ENCODE assay signal across 35 cellular contexts in the genomic region with DNA sequence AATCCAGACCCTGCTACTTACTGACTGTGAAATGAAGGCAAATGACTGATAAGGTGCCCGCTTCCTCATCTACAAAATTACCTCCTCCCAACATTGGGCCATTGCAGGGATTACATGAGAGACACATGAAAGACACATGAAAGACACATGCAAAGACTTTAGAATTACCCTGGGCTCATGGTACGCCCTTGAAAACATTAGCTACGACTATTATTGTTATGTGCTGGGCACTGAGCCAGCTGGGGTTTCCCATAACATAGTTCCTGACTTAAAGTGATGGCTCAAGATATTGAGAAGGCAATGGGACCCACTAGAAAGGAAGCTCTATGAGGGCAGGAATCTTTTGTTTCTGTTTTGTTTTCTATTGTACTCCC. TPM values are rescaled to one million over a fixed set of nuclear protein-coding genes. Genes with fewer than 3 reads are reported as not detected.
"Had no signal": no experiment of that assay in that cellular context is flagged by ENCODE, and none has a peak within 500 bp of the region (broad histone marks: within the 10 kb centered on the region; RNA-seq: fewer than 3 reads in every experiment).

No MANE protein-coding gene starts in this region.

- H3K4me1 ChIP-seq: ascending aorta, colonic mucosa, gastroesophageal sphincter, heart right ventricle had no signal

- H3K27ac ChIP-seq: ascending aorta, brain microvascular endothelial cell, colonic mucosa, epithelial cell of prostate, esophagus squamous epithelium, gastroesophageal sphincter, heart right ventricle, hepatocyte had no signal

- H3K9me3 ChIP-seq: ascending aorta, colonic mucosa, esophagus squamous epithelium had no signal

- H2AFZ ChIP-seq: hepatocyte had no signal

- DNase-seq: activated CD4-positive, alpha-beta memory T cell treated with anti-CD3 and anti-CD28 coated beads, Interleukin-2, amount 10 ng/mL, durations not matched to agents 7 days and 5 days; activated CD4-positive, alpha-beta T cell treated with anti-CD3 and anti-CD28 coated beads for 36 hours; activated CD4-positive, alpha-beta T cell treated with anti-CD3 and anti-CD28 coated beads, Interleukin-2, amount 10 ng/mL, durations not matched to agents 24 days and 14 days; activated CD4-positive, alpha-beta T cell treated with anti-CD3 and anti-CD28 coated beads, Interleukin-2, amount 50 U/mL, for 4 hours; activated CD4-positive, CD25-positive, alpha-beta regulatory T cell; activated CD4-positive, CD25-positive, alpha-beta regulatory T cell treated with anti-CD3 and anti-CD28 coated beads, Interleukin-2, amount 50 U/mL, for 72 hours; activated CD8-positive, alpha-beta memory T cell treated with anti-CD3 and anti-CD28 coated beads, Interleukin-2, amount 50 U/mL, for 48 hours; activated gamma-delta T cell; activated naive CD4-positive, alpha-beta T cell; activated naive CD4-positive, alpha-beta T cell treated with anti-CD3 and anti-CD28 coated beads, Interleukin-2, amount 10 ng/mL, durations not matched to agents 7 days and 5 days; activated naive CD8-positive, alpha-beta T cell treated with anti-CD3 and anti-CD28 coated beads, Interleukin-2, amount 10 ng/mL, durations not matched to agents 7 days and 5 days; activated T-cell treated with anti-CD3 and anti-CD28 coated beads for 4 hours; activated T-cell treated with anti-CD3 and anti-CD28 coated beads, Interleukin-2, amount 50 U/mL, for 24 hours; activated T-cell treated with anti-CD3 and anti-CD28 coated beads, Interleukin-2, amount 50 U/mL, for 72 hours; brain microvascular endothelial cell; caudate nucleus; colonic mucosa; effector CD8-positive, alpha-beta T cell; esophagus squamous epithelium; foreskin melanocyte; heart right ventricle; T-helper 17 cell; T1000 had no signal

- H3K36me3 ChIP-seq: ascending aorta, brain microvascular endothelial cell, colonic mucosa, esophagus squamous epithelium, gastroesophageal sphincter, heart right ventricle had no signal

- H3K4me1 Mint-ChIP-seq: activated CD4-positive, alpha-beta memory T cell treated with anti-CD3 and anti-CD28 coated beads, Interleukin-2, amount 10 ng/mL, durations not matched to agents 7 days and 5 days; activated CD4-positive, alpha-beta T cell treated with anti-CD3 and anti-CD28 coated beads, Interleukin-2, amount 10 ng/mL, durations not matched to agents 24 days and 14 days; activated naive CD4-positive, alpha-beta T cell treated with anti-CD3 and anti-CD28 coated beads, Interleukin-2, amount 10 ng/mL, durations not matched to agents 7 days and 5 days; activated naive CD8-positive, alpha-beta T cell treated with anti-CD3 and anti-CD28 coated beads, Interleukin-2, amount 10 ng/mL, durations not matched to agents 7 days and 5 days; T-helper 17 cell had no signal

- H3K4me2 ChIP-seq: hepatocyte had no signal

- H3K36me3 Mint-ChIP-seq: activated naive CD4-positive, alpha-beta T cell treated with anti-CD3 and anti-CD28 coated beads, Interleukin-2, amount 10 ng/mL, durations not matched to agents 7 days and 5 days; activated naive CD4-positive, alpha-beta T cell treated with anti-CD3 and anti-CD28 coated beads, Interleukin-2, amount 50 U/mL, for 72 hours; activated naive CD8-positive, alpha-beta T cell treated with anti-CD3 and anti-CD28 coated beads, Interleukin-2, amount 10 ng/mL, durations not matched to agents 7 days and 5 days had no signal

- H3K27me3 Mint-ChIP-seq: activated CD4-positive, alpha-beta T cell treated with anti-CD3 and anti-CD28 coated beads for 36 hours; activated CD4-positive, alpha-beta T cell treated with anti-CD3 and anti-CD28 coated beads, Interleukin-2, amount 10 ng/mL, durations not matched to agents 24 days and 14 days; activated T-cell treated with anti-CD3 and anti-CD28 coated beads, Interleukin-2, amount 50 U/mL, for 24 hours had no signal

- H3K9me3 Mint-ChIP-seq: activated CD4-positive, alpha-beta memory T cell treated with anti-CD3 and anti-CD28 coated beads, Interleukin-2, amount 10 ng/mL, durations not matched to agents 7 days and 5 days; activated CD4-positive, alpha-beta T cell treated with anti-CD3 and anti-CD28 coated beads, Interleukin-2, amount 10 ng/mL, durations not matched to agents 24 days and 14 days; activated naive CD4-positive, alpha-beta T cell treated with anti-CD3 and anti-CD28 coated beads, Interleukin-2, amount 10 ng/mL, durations not matched to agents 7 days and 5 days; activated naive CD8-positive, alpha-beta T cell treated with anti-CD3 and anti-CD28 coated beads, Interleukin-2, amount 10 ng/mL, durations not matched to agents 7 days and 5 days; activated T-cell treated with anti-CD3 and anti-CD28 coated beads, Interleukin-2, amount 50 U/mL, for 24 hours; T-helper 2 cell treated with Interferon-gamma antibody and Interleukin-4, amounts not matched to agents 5 μg/mL and 100 μg/mL, for 36 hours had no signal

- H3K4me3 Mint-ChIP-seq: activated CD4-positive, alpha-beta memory T cell treated with anti-CD3 and anti-CD28 coated beads, Interleukin-2, amount 10 ng/mL, durations not matched to agents 7 days and 5 days; activated CD4-positive, alpha-beta T cell treated with anti-CD3 and anti-CD28 coated beads for 36 hours; activated CD4-positive, alpha-beta T cell treated with anti-CD3 and anti-CD28 coated beads, Interleukin-2, amount 10 ng/mL, durations not matched to agents 24 days and 14 days; activated naive CD4-positive, alpha-beta T cell treated with anti-CD3 and anti-CD28 coated beads, Interleukin-2, amount 10 ng/mL, durations not matched to agents 7 days and 5 days; activated naive CD8-positive, alpha-beta T cell treated with anti-CD3 and anti-CD28 coated beads, Interleukin-2, amount 10 ng/mL, durations not matched to agents 7 days and 5 days; activated T-cell treated with anti-CD3 and anti-CD28 coated beads, Interleukin-2, amount 50 U/mL, for 24 hours; activated T-cell treated with anti-CD3 and anti-CD28 coated beads, Interleukin-2, amount 50 U/mL, for 72 hours; T-helper 17 cell; T-helper 2 cell treated with Interferon-gamma antibody and Interleukin-4, amounts not matched to agents 5 μg/mL and 100 μg/mL, for 36 hours had no signal

- H3K79me2 ChIP-seq: hepatocyte had no signal

- H3K4me3 ChIP-seq: ascending aorta, colonic mucosa, esophagus squamous epithelium, gastroesophageal sphincter, heart right ventricle, hepatocyte had no signal

- FAIRE-seq: endometrium, endothelial cell of umbilical vein had no signal

- ATAC-seq: activated CD4-positive, alpha-beta T cell treated with anti-CD3 and anti-CD28 coated beads for 36 hours; activated naive CD4-positive, alpha-beta T cell treated with anti-CD3 and anti-CD28 coated beads, Interleukin-2, amount 50 U/mL, for 72 hours; activated T-cell treated with anti-CD3 and anti-CD28 coated beads, Interleukin-2, amount 50 U/mL, for 72 hours; gastroesophageal sphincter; heart right ventricle; T-helper 17 cell had no signal

- H3K27ac Mint-ChIP-seq: activated CD4-positive, alpha-beta memory T cell treated with anti-CD3 and anti-CD28 coated beads, Interleukin-2, amount 10 ng/mL, durations not matched to agents 7 days and 5 days; activated CD4-positive, alpha-beta T cell treated with anti-CD3 and anti-CD28 coated beads for 36 hours; activated CD4-positive, alpha-beta T cell treated with anti-CD3 and anti-CD28 coated beads, Interleukin-2, amount 10 ng/mL, durations not matched to agents 24 days and 14 days; activated naive CD4-positive, alpha-beta T cell treated with anti-CD3 and anti-CD28 coated beads, Interleukin-2, amount 10 ng/mL, durations not matched to agents 7 days and 5 days; activated naive CD4-positive, alpha-beta T cell treated with anti-CD3 and anti-CD28 coated beads, Interleukin-2, amount 50 U/mL, for 72 hours; activated naive CD8-positive, alpha-beta T cell treated with anti-CD3 and anti-CD28 coated beads, Interleukin-2, amount 10 ng/mL, durations not matched to agents 7 days and 5 days; activated T-cell treated with anti-CD3 and anti-CD28 coated beads, Interleukin-2, amount 50 U/mL, for 24 hours; activated T-cell treated with anti-CD3 and anti-CD28 coated beads, Interleukin-2, amount 50 U/mL, for 72 hours; T-helper 17 cell; T-helper 2 cell treated with Interferon-gamma antibody and Interleukin-4, amounts not matched to agents 5 μg/mL and 100 μg/mL, for 36 hours had no signal

- H3K27me3 ChIP-seq: ascending aorta, brain microvascular endothelial cell, colonic mucosa, esophagus squamous epithelium, gastroesophageal sphincter, heart right ventricle, hepatocyte had no signal

RNA-seq across cellular contexts. Expression of a gene that starts 43.7 kb away (rescaled TPM):
- total RNA-seq: activated CD4-positive, alpha-beta memory T cell treated with anti-CD3 and anti-CD28 coated beads, Interleukin-2, amount 10 ng/mL, durations not matched to agents 7 days and 5 days; activated CD4-positive, alpha-beta T cell treated with anti-CD3 and anti-CD28 coated beads for 36 hours; activated CD4-positive, alpha-beta T cell treated with anti-CD3 and anti-CD28 coated beads, Interleukin-2, amount 10 ng/mL, durations not matched to agents 24 days and 14 days; activated naive CD4-positive, alpha-beta T cell treated with anti-CD3 and anti-CD28 coated beads, Interleukin-2, amount 50 U/mL, for 72 hours; activated naive CD8-positive, alpha-beta T cell treated with anti-CD3 and anti-CD28 coated beads, Interleukin-2, amount 10 ng/mL, durations not matched to agents 7 days and 5 days; activated T-cell treated with anti-CD3 and anti-CD28 coated beads, Interleukin-2, amount 50 U/mL, for 72 hours; ascending aorta; dermis microvascular lymphatic vessel endothelial cell; endothelial cell of umbilical vein; fibroblast of lung; fibroblast of villous mesenchyme; glomerular endothelial cell; T-helper 17 cell had no signal
- polyA plus RNA-seq: endothelial cell of umbilical vein, fibroblast of lung had no signal
